Comparison of ENCODE assay signal across 14 cellular contexts in the genomic region with DNA sequence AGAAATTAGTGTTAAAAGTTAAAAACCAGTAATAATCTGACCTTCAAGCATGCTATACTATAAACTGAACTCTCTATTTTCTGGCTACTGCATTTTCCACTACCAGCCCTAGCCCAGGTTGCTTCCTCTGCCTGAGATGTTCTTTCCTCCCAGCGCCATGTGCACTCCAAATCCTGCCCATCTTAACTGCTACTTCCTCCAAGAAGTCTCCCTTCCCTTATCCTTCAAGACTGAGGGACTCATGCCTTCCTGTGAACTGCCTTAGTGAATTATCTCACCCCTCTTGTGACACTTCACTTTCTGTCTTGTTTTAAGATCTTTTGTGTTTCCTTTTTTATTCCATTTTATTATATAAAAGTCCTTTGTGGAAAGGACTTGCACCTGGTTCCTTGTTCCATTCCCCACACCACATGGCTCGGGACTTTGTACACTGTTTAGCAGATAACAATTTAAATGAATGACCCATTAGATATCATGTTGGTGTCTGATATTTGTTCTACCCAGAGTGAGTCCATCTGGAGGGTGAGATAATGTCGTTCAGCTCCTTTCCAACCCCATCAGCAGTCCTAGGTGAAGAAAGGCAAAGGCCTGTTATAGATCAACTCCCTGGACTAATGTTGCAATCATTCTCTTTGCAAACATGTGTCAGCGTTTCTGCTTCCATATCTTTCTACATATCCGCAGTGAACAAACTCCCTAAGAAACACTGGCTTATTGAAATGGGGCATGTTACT. TPM values are rescaled to one million over a fixed set of nuclear protein-coding genes. Genes with fewer than 3 reads are reported as not detected.
DNase-seq lines count a peak whose midpoint lies in the region; ATAC-seq, FAIRE-seq and TF ChIP-seq lines count a peak whose summit lies in the region.
"Had no signal": no experiment of that assay in that cellular context is flagged by ENCODE, and none has a peak within 500 bp of the region (broad histone marks: within the 10 kb centered on the region; RNA-seq: fewer than 3 reads in every experiment).

No MANE protein-coding gene starts in this region.

- TF ChIP-seq POLR2A in K562 (conservative IDR thresholded peaks at IDR 0.05): no peak

- ATAC-seq in Right ventricle myocardium inferior (peak; percentile 95), K562 (peak; percentile 94), left lung (peak; percentile 78), HG02571 (IDR thresholded peaks at IDR 0.05; ENCODE audit: unreplicated experiment) (no peak)

- H4K20me1 ChIP-seq in K562 (replicated peaks; ENCODE audit: control insufficient read depth, insufficient read depth, low read length): no peaks in the 10 kb centered on the region

- H3K36me3 ChIP-seq in K562 (ENCODE audit: control insufficient read depth, insufficient read depth, low read length) (no peaks in the 10 kb centered on the region), left lung (no peaks in the 10 kb centered on the region)

- H3K79me2 ChIP-seq in K562 (ENCODE audit: control insufficient read depth, insufficient read depth, low read length): no peaks in the 10 kb centered on the region

- DNase-seq in Right ventricle myocardium inferior (ENCODE audit: missing footprints) (no peak), cardiac septum (ENCODE audit: low spot score) (no peak), K562 (ENCODE audit: extremely low read depth in 1 of 4, low spot score in 3 of 4) (peak; percentile 81 to 93 (median 86)), left lung (no peak), NCI-H2081 (lab: John Stamatoyannopoulos, UW) (no peak), AG08396 (ENCODE audit: low spot score) (no peak)
- no peak for DNase-seq in stimulated activated CD4-positive, alpha-beta T cell treated with anti-CD3 and anti-CD28 coated beads, Interleukin-4, amount 100 ng/mL, for 24 hours
- DNase-seq: 8988T; activated CD4-positive, CD25-positive, alpha-beta regulatory T cell treated with anti-CD3 and anti-CD28 coated beads, Interleukin-2, amount 50 U/mL, for 72 hours; activated naive CD4-positive, alpha-beta T cell treated with anti-CD3 and anti-CD28 coated beads for 36 hours; EL; mesendoderm; NCI-H2029 treated with DMSO at 0.1 percent for 48 hours had no signal

- H3K4me3 ChIP-seq in K562 (no peak overlapping the region), left lung (no peak overlapping the region)

- POLR2A ChIA-PET in K562 (lab: Yijun Ruan, JAX): interaction anchor here (1.0 to 1.6 kb wide), 5 partner anchors 9 to 102 kb away, joined by 3 to 5 read pairs (median 3); no protein-coding TSS in a partner anchor

- TF ChIP-seq CTCF in K562 (IDR thresholded peaks at IDR 0.05 in 2 of 3, conservative IDR thresholded peaks at IDR 0.05 in 1 of 3; ENCODE audit: insufficient read depth in 2 of 3, low read depth in 1 of 3, low read length in 3 of 3) (no peak), left lung (IDR thresholded peaks at IDR 0.05) (no peak)

- peak overlapping the region in 1 of 2 experiments; percentile 53; a peak in 2 of 4 replicates for H3K9ac ChIP-seq in K562 (ENCODE audit: insufficient read depth in 1 of 2, low read depth in 2 of 2, low read length in 2 of 2)

- H3K9me1 ChIP-seq in K562 (ENCODE audit: control insufficient read depth, insufficient read depth, low read length): no peaks in the 10 kb centered on the region

- H3K27ac ChIP-seq in K562 (ENCODE audit: extremely low read depth, low read depth, low read length): peak overlapping the region; percentile 86
- H3K27ac ChIP-seq in left lung: peak overlapping the region; percentile 2 to 82

- CTCF ChIA-PET in K562 (lab: Yijun Ruan, JAX; ENCODE audit: low intra/inter-chr PET ratio): no interaction called here

- no peak for TF ChIP-seq RAD21 in K562 (CRISPR knock-in tag; conservative IDR thresholded peaks at IDR 0.05 in 1 of 2, IDR thresholded peaks at IDR 0.05 in 1 of 2)

- 0% methylated on average over 4 of the region's 5 CpGs for WGBS in K562 (ENCODE audit: insufficient coverage, low coverage, missing lambda C conversion rate)

- in situ Hi-C loops in K562 (cut with MboI): no loop called here

- peaks cover 4 to 26% of the 10 kb centered on the region in 2 experiments; a peak in 3 of 5 replicates for H3K4me1 ChIP-seq in K562 (replicated peaks in 1 of 2; ENCODE audit: control insufficient read depth in 2 of 2, insufficient read depth in 2 of 2, low read length in 2 of 2)
- H3K4me1 ChIP-seq in left lung: peaks cover 3 to 41% of the 10 kb centered on the region in 2 donors

- H3K27me3 ChIP-seq in K562 (ENCODE audit: control insufficient read depth in 2 of 2, insufficient read depth in 2 of 2, low read length in 2 of 2) (no peaks in the 10 kb centered on the region), left lung (no peaks in the 10 kb centered on the region)

- intact Hi-C loops in Right ventricle myocardium inferior (cut with DNase I) (no loop called here), cardiac septum (cut with DNase I) (no loop called here), K562 (cut with micrococcal nuclease) (loop anchor here (2.0 to 5.0 kb wide), 2 partner anchors 16 to 44 kb away; no protein-coding TSS in a partner anchor), left lung (cut with DNase I) (no loop called here)

- FAIRE-seq in K562 (lab: Jason Lieb, UNC): peak; percentile 98

- H3K4me2 ChIP-seq in K562 (ENCODE audit: insufficient read depth, low read length): peak overlapping the region; percentile 63

- BruUV-seq in K562 (replicated peaks; lab: Mats Ljungman, UMichigan): no TSS peak

- H2AFZ ChIP-seq in K562 (ENCODE audit: low read depth, low read length): peak overlapping the region; percentile 89

- H3K9me3 ChIP-seq in K562 (replicated peaks; ENCODE audit: control insufficient read depth, insufficient read depth, low read depth, low read length) (no peaks in the 10 kb centered on the region), left lung (no peaks in the 10 kb centered on the region)

- TF ChIP-seq EP300 in K562 (IDR thresholded peaks at IDR 0.05; ENCODE audit: low read length): peak; percentile 96

TF ChIP-seq in K562, 482 proteins besides CTCF, POLR2A, EP300 and RAD21 (continues in another document):
- TF ChIP-seq, protein P1, sequence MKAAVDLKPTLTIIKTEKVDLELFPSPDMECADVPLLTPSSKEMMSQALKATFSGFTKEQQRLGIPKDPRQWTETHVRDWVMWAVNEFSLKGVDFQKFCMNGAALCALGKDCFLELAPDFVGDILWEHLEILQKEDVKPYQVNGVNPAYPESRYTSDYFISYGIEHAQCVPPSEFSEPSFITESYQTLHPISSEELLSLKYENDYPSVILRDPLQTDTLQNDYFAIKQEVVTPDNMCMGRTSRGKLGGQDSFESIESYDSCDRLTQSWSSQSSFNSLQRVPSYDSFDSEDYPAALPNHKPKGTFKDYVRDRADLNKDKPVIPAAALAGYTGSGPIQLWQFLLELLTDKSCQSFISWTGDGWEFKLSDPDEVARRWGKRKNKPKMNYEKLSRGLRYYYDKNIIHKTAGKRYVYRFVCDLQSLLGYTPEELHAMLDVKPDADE (conservative IDR thresholded peaks at IDR 0.05; ENCODE audit: control insufficient read depth, low read depth, low read length): no peak
- TF ChIP-seq ILK (tag; IDR thresholded peaks at IDR 0.05; ENCODE audit: borderline replicate concordance, low read depth) (no peak), KDM1A (IDR thresholded peaks at IDR 0.05) (peak; percentile 92 to 93), TAF15 (IDR thresholded peaks at IDR 0.05; ENCODE audit: low read depth, low read length) (no peak), XRCC5 (IDR thresholded peaks at IDR 0.05; ENCODE audit: low read depth, low read length) (no peak), SAFB (IDR thresholded peaks at IDR 0.05; ENCODE audit: borderline replicate concordance, low read depth, low read length) (no peak), BRF2 (IDR thresholded peaks at IDR 0.05; ENCODE audit: borderline replicate concordance, insufficient read depth, insufficient read length) (no peak), TEAD2 (tag; IDR thresholded peaks at IDR 0.05) (no peak), ZNF239 (CRISPR knock-in tag; IDR thresholded peaks at IDR 0.05) (no peak)

RNA-seq across cellular contexts. Expression of gene AGFG1, which starts 20.9 kb away (rescaled TPM):
- total RNA-seq in Right ventricle myocardium inferior (57.8 TPM), cardiac septum (58.2 TPM), K562 (2014; rRNA removed) (18.1 and 27.0 TPM in 2 replicates), K562 (2014; rRNA removed; fragmentation: Illumina TruSeq; extraction: Trizol) (38.1 and 47.1 TPM in 2 replicates), K562 (2015; rRNA removed; fragmentation: Illumina TruSeq; extraction: Trizol) (37.4 and 37.9 TPM in 2 replicates), K562 (2021) (51.2 and 51.3 TPM in 2 replicates), left lung (100 to 1,000 TPM in 1 of 2 donors, 10 to 100 TPM in 1; 69.8 to 118 TPM)
- 31.0 and 37.9 TPM in 2 replicates for total RNA-seq in K562 (2011; cell fraction: chromatin; rRNA removed; ENCODE audit: low replicate concordance)
- total RNA-seq in K562 (2011; cell fraction: nucleolus; rRNA removed): 14.8 and 17.1 TPM in 2 replicates
- total RNA-seq in K562 (2011; cell fraction: nucleoplasm; rRNA removed): 16.6 and 31.9 TPM in 2 replicates
- polyA plus RNA-seq in K562 (2011; rRNA removed) (79.5 and 97.5 TPM in 2 replicates), K562 (2014; fragmentation: Illumina TruSeq; extraction: Trizol) (35.3 and 36.0 TPM in 2 replicates), K562 (2014; fragmentation: Nextera tagmentation; extraction: Ambion mirVana) (10 to 100 TPM; 11.2 to 14.0 TPM), K562 (2014; rRNA removed) (17.1 and 28.7 TPM in 2 replicates)
- polyA plus RNA-seq in K562 (2011; cell fraction: cytosol; rRNA removed): 88.8 TPM in 2 replicates
- polyA plus RNA-seq in K562 (2011; cell fraction: nucleus; rRNA removed): 65.1 and 73.6 TPM in 2 replicates
- 27.7 and 28.0 TPM in 2 replicates for polyA plus RNA-seq in K562 (2012)
- polyA minus RNA-seq in K562 (2011; rRNA and poly(A)+ RNA removed): 120 and 162 TPM in 2 replicates
- polyA minus RNA-seq in K562 (2011; cell fraction: cytosol; rRNA and poly(A)+ RNA removed): 42.0 and 75.2 TPM in 2 replicates
- 19.5 and 36.4 TPM in 2 replicates for polyA minus RNA-seq in K562 (2011; cell fraction: nucleus; rRNA and poly(A)+ RNA removed)

Comparison
In these comparisons a context has a peak if more than half of its experiments do, and no peak if none do; other contexts are left out.
1. DNase-seq: peak in K562 (4 of 4); none in Right ventricle myocardium inferior (single experiment), cardiac septum (single experiment), left lung (0 of 2), stimulated activated CD4-positive, alpha-beta T cell treated with anti-CD3 and anti-CD28 coated beads, Interleukin-4, amount 100 ng/mL, for 24 hours (single experiment), NCI-H2081 (0 of 2) and AG08396 (single experiment).